In genomic region chr4:128524311-128524710, GRCh38 we compare ENCODE assay signal across 1 cellular context.
TF ChIP-seq lines count a peak whose summit lies in the region.

No MANE protein-coding gene starts in this region.

TF ChIP-seq in GM23338, 12 proteins besides CTCF, POLR2A, EP300 and RAD21 (continued from another document):
- no peak for TF ChIP-seq ZNF462 (CRISPR knock-in tag; IDR thresholded peaks at IDR 0.05)
- no peak for TF ChIP-seq POLR2AphosphoS5 (IDR thresholded peaks at IDR 0.05; ENCODE audit: low read depth)
TF ChIP-seq in GM23338: peak in this region for 0.
